ENCODE assay signal across 8 cellular contexts in the genomic region with DNA sequence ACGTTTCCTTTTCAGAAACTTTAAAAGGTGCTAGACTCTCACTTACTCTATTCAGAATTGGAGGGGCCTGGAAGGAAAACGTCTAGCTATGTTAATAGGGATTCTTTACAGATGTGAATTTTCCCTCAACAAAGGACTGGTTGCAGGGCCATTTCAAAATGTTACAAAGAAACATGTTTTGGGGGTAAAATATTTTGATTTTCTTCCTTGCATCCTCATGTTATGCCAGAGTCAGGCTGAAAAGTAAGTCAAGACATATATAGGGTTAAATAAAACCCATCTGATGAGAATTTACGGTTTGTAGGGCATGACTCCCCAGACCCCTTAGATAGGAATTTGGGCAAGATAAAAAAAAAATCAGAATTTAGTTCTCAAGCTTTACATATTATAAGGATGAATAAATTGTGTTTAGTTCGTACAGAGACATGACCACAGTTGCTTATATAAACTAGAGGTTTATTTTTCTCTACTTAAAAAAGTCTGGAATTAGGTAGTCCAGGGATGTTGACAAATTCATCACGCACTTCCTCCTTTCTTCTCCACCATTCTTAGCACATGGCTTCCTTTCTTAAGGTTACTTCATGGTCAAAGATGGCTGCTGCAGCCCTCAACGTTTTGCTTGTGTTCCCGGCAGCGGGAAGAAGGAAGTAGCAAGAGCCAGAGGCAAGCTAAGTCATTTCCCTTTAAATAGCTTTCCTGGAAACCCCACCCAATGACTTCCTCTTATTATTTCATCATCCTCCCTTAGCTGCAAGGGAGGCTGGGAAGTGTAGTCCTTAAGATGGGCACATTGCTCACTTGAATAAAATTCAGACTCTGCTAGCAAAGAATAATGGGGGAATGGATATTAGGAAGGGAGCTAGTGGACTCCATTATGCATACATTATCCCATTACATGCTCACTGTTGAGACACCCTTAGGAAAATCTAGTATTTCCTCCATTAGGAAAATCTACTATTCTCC. TPM values are rescaled to one million over a fixed set of nuclear protein-coding genes. Genes with fewer than 3 reads are reported as not detected.
A peak's percentile ranks its signal among the peaks of the same experiment; 100 is the strongest.
DNase-seq lines count a peak whose midpoint lies in the region; ATAC-seq, FAIRE-seq and TF ChIP-seq lines count a peak whose summit lies in the region.
"Not testable (repeated sequence)": the region's sequence is repeated elsewhere in the genome, so short reads cannot be mapped to it uniquely, and the experiment has no call there.

No MANE protein-coding gene starts in this region.

- H3K9me1 ChIP-seq in K562 (ENCODE audit: control insufficient read depth, insufficient read depth, low read length), result not testable (repeated sequence)

- not testable (repeated sequence) for H4K20me1 ChIP-seq in K562 (replicated peaks; ENCODE audit: control insufficient read depth, insufficient read depth, low read length)

- peak overlapping the region; percentile 88 for H2AFZ ChIP-seq in K562 (ENCODE audit: low read depth, low read length)

- H3K4me2 ChIP-seq in K562 (ENCODE audit: insufficient read depth, low read length), result peak overlapping the region; percentile 3; the same call in 1 of the 2 replicates

- whole genome bisulfite sequencing in K562 (ENCODE audit: insufficient coverage, low coverage, missing lambda C conversion rate), result 8% methylated on average over 8 of the region's 8 CpGs
- WGBS in small intestine, 3 donors, result 60 to 75% (median 71%) methylated on average over 8 of the region's 8 CpGs

- not testable (repeated sequence) for H3K27me3 ChIP-seq in BE2C; K562 (ENCODE audit: control insufficient read depth in 2 of 2, insufficient read depth in 2 of 2, low read length in 2 of 2); small intestine (ENCODE audit: control insufficient read depth in 2 of 2, insufficient read depth in 2 of 2, low read length in 2 of 2)

- CTCF ChIA-PET in K562 (lab: Yijun Ruan, JAX; ENCODE audit: low intra/inter-chr PET ratio), result not testable (repeated sequence)

- H3K9me3 ChIP-seq in BE2C; K562 (replicated peaks; ENCODE audit: control insufficient read depth, insufficient read depth, low read depth, low read length); small intestine (ENCODE audit: control insufficient read depth, low read depth): not testable (repeated sequence)

- peak; percentile 21 to 26; a peak in 1 of 4 replicates for TF ChIP-seq RAD21 in K562 (CRISPR knock-in tag; conservative IDR thresholded peaks at IDR 0.05 in 1 of 2, IDR thresholded peaks at IDR 0.05 in 1 of 2)

- peak; percentile 33 for FAIRE-seq in GM19239 (lab: Jason Lieb, UNC)
- FAIRE-seq in K562 (lab: Jason Lieb, UNC), result peak; percentile 97
- FAIRE-seq in small intestine (lab: Jason Lieb, UNC), result not testable (repeated sequence)

- peak; percentile 88 for TF ChIP-seq EP300 in K562 (IDR thresholded peaks at IDR 0.05; ENCODE audit: low read length)

- H3K4me1 ChIP-seq in BE2C; small intestine (ENCODE audit: control insufficient read depth in 2 of 2, insufficient read depth in 1 of 2, low read depth in 1 of 2, low read length in 1 of 2): not testable (repeated sequence)
- H3K4me1 ChIP-seq in K562 (replicated peaks in 1 of 2; ENCODE audit: control insufficient read depth in 2 of 2, insufficient read depth in 2 of 2, low read length in 2 of 2), result peaks cover 23 to 43% of the 10 kb centered on the region in 2 experiments

- H3K79me2 ChIP-seq in K562 (ENCODE audit: control insufficient read depth, insufficient read depth, low read length), result not testable (repeated sequence)

- DNase-seq in BE2C, result peak; percentile 51
- DNase-seq in GM19239 (ENCODE audit: insufficient read length, low spot score), result not testable (repeated sequence)
- DNase-seq in NCI-H82 treated with DMSO at 0.1 percent for 48 hours (lab: John Stamatoyannopoulos, UW; ENCODE audit: unreplicated experiment), result peak; percentile 60
- DNase-seq in UCSD-AML1 (lab: John Stamatoyannopoulos, UW; ENCODE audit: unreplicated experiment), result peak; percentile 41
- peak; percentile 72 to 96 (median 82) for DNase-seq in K562 (ENCODE audit: extremely low read depth in 1 of 4, low spot score in 3 of 4)
- DNase-seq in hepatic stellate cell (ENCODE audit: low spot score), result peak; percentile 77
- peak; percentile 83 for DNase-seq in small intestine

- TSS peak; percentile 99 for BruUV-seq in K562 (replicated peaks; lab: Mats Ljungman, UMichigan)

- H3K27ac ChIP-seq in K562 (ENCODE audit: extremely low read depth, low read depth, low read length), result peak overlapping the region; percentile 91
- H3K27ac ChIP-seq in small intestine (ENCODE audit: low read depth in 1 of 2, low read length in 1 of 2), result peak overlapping the region in 1 of 2 donors; percentile 8

- TF ChIP-seq POLR2A in K562 (conservative IDR thresholded peaks at IDR 0.05), result peak; percentile 84

- intact Hi-C loops in K562 (cut with micrococcal nuclease), result loop anchor here (1.0 kb wide), 1 partner anchor 13 kb away; a partner anchor contains a TSS

- H3K36me3 ChIP-seq in BE2C; K562 (ENCODE audit: control insufficient read depth, insufficient read depth, low read length); small intestine (ENCODE audit: control insufficient read depth in 2 of 2, insufficient read depth in 2 of 2, low read length in 2 of 2): not testable (repeated sequence)

- peak overlapping the region in 1 of 2 experiments; percentile 78; a peak in 2 of 4 replicates for H3K9ac ChIP-seq in K562 (ENCODE audit: insufficient read depth in 1 of 2, low read depth in 2 of 2, low read length in 2 of 2)

- ATAC-seq in HG03280 (IDR thresholded peaks at IDR 0.05; ENCODE audit: unreplicated experiment) (peak; percentile 56), K562 (peak; percentile 82)

- in situ Hi-C loops in K562 (cut with MboI), result not testable (repeated sequence)

- POLR2A ChIA-PET in K562 (lab: Yijun Ruan, JAX), result interaction anchor here (0.7 to 6.9 kb wide), 8 partner anchors 9 to 22 kb away, joined by 3 to 69 read pairs (median 4); a partner anchor contains a TSS

- TF ChIP-seq CTCF in BE2C (IDR thresholded peaks at IDR 0.05; ENCODE audit: low read depth, low read length); K562 (IDR thresholded peaks at IDR 0.05 in 2 of 3, conservative IDR thresholded peaks at IDR 0.05 in 1 of 3; ENCODE audit: insufficient read depth in 2 of 3, low read depth in 1 of 3, low read length in 3 of 3): not testable (repeated sequence)

- H3K4me3 ChIP-seq in BE2C (ENCODE audit: low read depth, low read length); K562; small intestine (ENCODE audit: low read depth in 1 of 2, low read length in 2 of 2): not testable (repeated sequence)

TF ChIP-seq in K562, 482 proteins besides CTCF, POLR2A, EP300 and RAD21 (continues in another document):
- peak; percentile 91 for TF ChIP-seq KLF1 (tag; IDR thresholded peaks at IDR 0.05)
- TF ChIP-seq ZNF561 (CRISPR knock-in tag; conservative IDR thresholded peaks at IDR 0.05), result 0 out of 2 replicates have a peak, but pooled peaks have one; percentile 39
- TF ChIP-seq EP400 (IDR thresholded peaks at IDR 0.05), result peak; percentile 97
- peak; percentile 52 for TF ChIP-seq KDM5B (IDR thresholded peaks at IDR 0.05; ENCODE audit: insufficient replicate concordance, low read depth, low read length)
- 0 out of 2 replicates have a peak, but pooled peaks have one; percentile 62 for TF ChIP-seq ILF3 (IDR thresholded peaks at IDR 0.05; ENCODE audit: borderline replicate concordance)
- peak; percentile 72 for TF ChIP-seq FOSL1 (tag; conservative IDR thresholded peaks at IDR 0.05)
- TF ChIP-seq HEY1 (CRISPR knock-in tag; IDR thresholded peaks at IDR 0.05; ENCODE audit: borderline replicate concordance), result 0 out of 2 replicates have a peak, but pooled peaks have one; percentile 2
- TF ChIP-seq ZNF197 (CRISPR knock-in tag; IDR thresholded peaks at IDR 0.05; ENCODE audit: low read depth), result peak; percentile 89
- TF ChIP-seq, protein P1, sequence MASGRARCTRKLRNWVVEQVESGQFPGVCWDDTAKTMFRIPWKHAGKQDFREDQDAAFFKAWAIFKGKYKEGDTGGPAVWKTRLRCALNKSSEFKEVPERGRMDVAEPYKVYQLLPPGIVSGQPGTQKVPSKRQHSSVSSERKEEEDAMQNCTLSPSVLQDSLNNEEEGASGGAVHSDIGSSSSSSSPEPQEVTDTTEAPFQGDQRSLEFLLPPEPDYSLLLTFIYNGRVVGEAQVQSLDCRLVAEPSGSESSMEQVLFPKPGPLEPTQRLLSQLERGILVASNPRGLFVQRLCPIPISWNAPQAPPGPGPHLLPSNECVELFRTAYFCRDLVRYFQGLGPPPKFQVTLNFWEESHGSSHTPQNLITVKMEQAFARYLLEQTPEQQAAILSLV (tag; IDR thresholded peaks at IDR 0.05), result peak; percentile 85
- TF ChIP-seq TCFL5 (CRISPR knock-in tag; conservative IDR thresholded peaks at IDR 0.05), result peak; percentile 84

RNA-seq across cellular contexts. Expression of a gene that starts 12.7 kb away (rescaled TPM):
- polyA plus RNA-seq in BE2C (2012; ENCODE audit: insufficient read depth, insufficient read length, low read depth), result 34.2 TPM
- 41.9 and 121 TPM in 2 replicates for total RNA-seq in K562 (2011; cell fraction: chromatin; rRNA removed; ENCODE audit: low replicate concordance)
- total RNA-seq in K562 (2011; cell fraction: nucleolus; rRNA removed), result 24.8 and 28.7 TPM in 2 replicates
- 80.9 and 151 TPM in 2 replicates for total RNA-seq in K562 (2011; cell fraction: nucleoplasm; rRNA removed)
- total RNA-seq in K562 (2014; rRNA removed) (40.9 and 43.4 TPM in 2 replicates), K562 (2014; rRNA removed; fragmentation: Illumina TruSeq; extraction: Trizol) (56.1 and 69.9 TPM in 2 replicates), K562 (2015; rRNA removed; fragmentation: Illumina TruSeq; extraction: Trizol) (38.3 and 40.2 TPM in 2 replicates), K562 (2021) (53.8 and 67.9 TPM in 2 replicates)
- polyA plus RNA-seq in K562 (2011; rRNA removed) (28.2 and 36.5 TPM in 2 replicates), K562 (2014; fragmentation: Illumina TruSeq; extraction: Trizol) (27.7 and 30.7 TPM in 2 replicates), K562 (2014; fragmentation: Nextera tagmentation; extraction: Ambion mirVana) (10 to 100 TPM; 10.8 to 17.4 TPM), K562 (2014; rRNA removed) (25.3 and 30.4 TPM in 2 replicates), small intestine (10 to 100 TPM; 11.6 to 18.1 (median 11.9) TPM)
- polyA plus RNA-seq in K562 (2011; cell fraction: cytosol; rRNA removed), result 9.7 and 16.7 TPM in 2 replicates
- polyA plus RNA-seq in K562 (2011; cell fraction: nucleus; rRNA removed), result 23.1 and 24.2 TPM in 2 replicates
- polyA plus RNA-seq in K562 (2012), result 17.2 and 18.7 TPM in 2 replicates
- 73.0 and 82.3 TPM in 2 replicates for polyA minus RNA-seq in K562 (2011; rRNA and poly(A)+ RNA removed)
- 24.2 and 35.8 TPM in 2 replicates for polyA minus RNA-seq in K562 (2011; cell fraction: cytosol; rRNA and poly(A)+ RNA removed)
- 17.8 and 27.5 TPM in 2 replicates for polyA minus RNA-seq in K562 (2011; cell fraction: nucleus; rRNA and poly(A)+ RNA removed)
